In genomic region chr1:214305164-214305751, GRCh38 we compare ENCODE assay signal across 1 cellular context.
TF ChIP-seq lines count a peak whose summit lies in the region.

No MANE protein-coding gene starts in this region.

TF ChIP-seq in WTC11, 78 proteins besides CTCF, POLR2A, EP300 and RAD21 (continued from another document):
- no peak for TF ChIP-seq E2F4 (CRISPR knock-in tag; IDR thresholded peaks at IDR 0.05; ENCODE audit: borderline replicate concordance, low read depth)
- TF ChIP-seq IRF2 (CRISPR knock-in tag; IDR thresholded peaks at IDR 0.05; ENCODE audit: borderline replicate concordance, low read depth): no peak
- TF ChIP-seq SMAD4 (CRISPR knock-in tag; IDR thresholded peaks at IDR 0.05): no peak
- TF ChIP-seq ATF3 (CRISPR knock-in tag; conservative IDR thresholded peaks at IDR 0.05): no peak
- no peak for TF ChIP-seq GTF2I (CRISPR knock-in tag; conservative IDR thresholded peaks at IDR 0.05)
- TF ChIP-seq SMAD3 (CRISPR knock-in tag; IDR thresholded peaks at IDR 0.05; ENCODE audit: borderline replicate concordance): no peak
- no peak for TF ChIP-seq ZNF416 (CRISPR knock-in tag; IDR thresholded peaks at IDR 0.05)
- no peak for TF ChIP-seq ZSCAN18 (CRISPR knock-in tag; IDR thresholded peaks at IDR 0.05)
- TF ChIP-seq AR (CRISPR knock-in tag; IDR thresholded peaks at IDR 0.05): no peak
- TF ChIP-seq ZNF263 (CRISPR knock-in tag; IDR thresholded peaks at IDR 0.05; ENCODE audit: low read depth): no peak
- no peak for TF ChIP-seq CBFB (CRISPR knock-in tag; IDR thresholded peaks at IDR 0.05; ENCODE audit: low read depth)
